Comparison of ENCODE assay signal across 16 cellular contexts in genomic region chr13:40706439-40706838, GRCh38.
"Had no signal": no experiment of that assay in that cellular context is flagged by ENCODE, and none has a peak within 500 bp of the region (broad histone marks: within the 10 kb centered on the region; RNA-seq: fewer than 3 reads in every experiment).

No MANE protein-coding gene starts in this region.

- H3K4me3 Mint-ChIP-seq: dendritic cell treated with granulocyte-macrophage colony-stimulating factor and Interleukin-4, amounts not matched to agents 40 ng/mL and 50 ng/mL, for 4 days; naive B cell; stimulated activated naive CD8-positive, alpha-beta T cell treated with anti-CD3 and anti-CD28 coated beads, Interleukin-15, Interleukin-2, amounts not matched to agents 100 ng/mL and 50 ng/mL, for 24 hours; type B pancreatic cell had no signal

- H3K9me3 ChIP-seq: pancreas had no signal

- H3K4me1 ChIP-seq: foreskin keratinocyte, left ventricle myocardium inferior, pancreas had no signal

- ATAC-seq: foreskin keratinocyte, pancreas, sciatic nerve had no signal

- H3K36me3 ChIP-seq: left ventricle myocardium inferior, pancreas had no signal

- H3K27ac ChIP-seq: foreskin keratinocyte, left ventricle myocardium inferior, pancreas had no signal

- H3K4me3 ChIP-seq: left ventricle myocardium inferior, pancreas had no signal

- H3K27me3 ChIP-seq: foreskin keratinocyte, pancreas had no signal

- H3K27ac Mint-ChIP-seq: activated T-helper 2 cell treated with anti-CD3 and anti-CD28 coated beads, Interferon-gamma antibody, Interleukin-2, Interleukin-4, amounts not matched to agents 10 μg/mL and 5 μg/mL and 100 μg/mL, durations not matched to agents 14 hours and 24 hours and 36 hours; dendritic cell treated with granulocyte-macrophage colony-stimulating factor and Interleukin-4, amounts not matched to agents 40 ng/mL and 50 ng/mL, for 4 days; stimulated activated naive CD8-positive, alpha-beta T cell treated with anti-CD3 and anti-CD28 coated beads, Interleukin-15, Interleukin-2, amounts not matched to agents 100 ng/mL and 50 ng/mL, for 24 hours; type B pancreatic cell had no signal

- H3K27me3 Mint-ChIP-seq: dendritic cell treated with granulocyte-macrophage colony-stimulating factor and Interleukin-4, amounts not matched to agents 40 ng/mL and 50 ng/mL, for 4 days; naive B cell; stimulated activated naive CD8-positive, alpha-beta T cell treated with anti-CD3 and anti-CD28 coated beads, Interleukin-15, Interleukin-2, amounts not matched to agents 100 ng/mL and 50 ng/mL, for 24 hours; type B pancreatic cell had no signal

- DNase-seq: activated CD4-positive, CD25-positive, alpha-beta regulatory T cell treated with anti-CD3 and anti-CD28 coated beads, Interleukin-2, amount 50 U/mL, for 72 hours; activated CD8-positive, alpha-beta memory T cell treated with anti-CD3 and anti-CD28 coated beads for 24 hours; activated T-cell treated with anti-CD3 and anti-CD28 coated beads for 4 hours; aorta; effector memory CD4-positive, alpha-beta T cell; foreskin keratinocyte; glutamatergic neuron; left ventricle myocardium inferior; naive B cell; pancreas; T-helper 9 cell had no signal
